In the genomic region with DNA sequence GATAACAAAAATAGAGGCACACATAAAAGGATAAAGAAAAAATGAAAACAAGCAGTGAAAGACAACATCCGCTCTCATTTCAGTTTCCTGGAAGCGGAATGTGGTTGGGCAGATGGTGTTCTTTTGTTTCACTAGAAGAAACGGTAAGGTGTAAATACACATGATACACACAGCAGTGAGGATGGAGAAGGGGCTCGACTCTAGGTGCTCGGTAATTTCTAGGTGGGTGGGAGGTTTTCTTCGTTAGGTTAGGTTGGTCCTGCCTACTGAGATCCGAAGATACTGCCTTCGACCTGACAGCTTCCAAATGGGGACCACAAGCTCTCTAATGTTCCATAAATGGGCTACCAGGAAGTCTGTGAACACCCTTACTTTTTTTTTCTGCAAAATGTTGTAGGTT, we compare ENCODE assay signal across 18 cellular contexts.
A peak's percentile ranks its signal among the peaks of the same experiment; 100 is the strongest.
DNase-seq lines count a peak whose midpoint lies in the region; ATAC-seq and TF ChIP-seq lines count a peak whose summit lies in the region.
"Had no signal": no experiment of that assay in that cellular context is flagged by ENCODE, and none has a peak within 500 bp of the region (broad histone marks: within the 10 kb centered on the region; RNA-seq: fewer than 3 reads in every experiment).

No MANE protein-coding gene starts in this region.

- H3K4me3 ChIP-seq in lower lobe of right lung, result no peak overlapping the region
- H3K4me3 ChIP-seq: GM23248, left ventricle myocardium inferior had no signal

- in situ Hi-C loops in G401 (cut with HindIII; ENCODE audit: low sequenced_read_pairs), result no loop called here

- H3K36me3 ChIP-seq in lower lobe of right lung, result no peaks in the 10 kb centered on the region
- H3K36me3 ChIP-seq: left ventricle myocardium inferior had no signal

- H3K27ac Mint-ChIP-seq in activated T-cell treated with anti-CD3 and anti-CD28 coated beads, Interleukin-2, amount 50 U/mL, for 24 hours, result peak overlapping the region; percentile 97
- no peak overlapping the region for H3K27ac Mint-ChIP-seq in stimulated activated naive B cell treated with anti-CD40 and anti-IgM and Interleukin-4, amounts not matched to agents 10 μg/mL and 1 μg/mL and 100 μg/mL, for 72 hours
- H3K27ac Mint-ChIP-seq: endodermal cell, naive B cell had no signal

- H3K27ac ChIP-seq in lower lobe of right lung, result no peak overlapping the region
- H3K27ac ChIP-seq: GM23248, left ventricle myocardium inferior, VCaP had no signal

- no peaks in the 10 kb centered on the region for H3K9me3 ChIP-seq in lower lobe of right lung
- H3K9me3 ChIP-seq: left ventricle myocardium inferior had no signal

- intact Hi-C loops in lower lobe of right lung (cut with DNase I), result no loop called here

- peak overlapping the region; percentile 68 for H3K4me3 Mint-ChIP-seq in activated T-cell treated with anti-CD3 and anti-CD28 coated beads, Interleukin-2, amount 50 U/mL, for 24 hours
- H3K4me3 Mint-ChIP-seq in stimulated activated naive B cell treated with anti-CD40 and anti-IgM and Interleukin-4, amounts not matched to agents 10 μg/mL and 1 μg/mL and 100 μg/mL, for 72 hours, result no peak overlapping the region
- H3K4me3 Mint-ChIP-seq: endodermal cell, naive B cell had no signal

- peaks cover 14% of the 10 kb centered on the region for H3K9me3 Mint-ChIP-seq in activated T-cell treated with anti-CD3 and anti-CD28 coated beads, Interleukin-2, amount 50 U/mL, for 24 hours
- peaks cover 0 to 7% of the 10 kb centered on the region in 2 donors for H3K9me3 Mint-ChIP-seq in stimulated activated naive B cell treated with anti-CD40 and anti-IgM and Interleukin-4, amounts not matched to agents 10 μg/mL and 1 μg/mL and 100 μg/mL, for 72 hours
- H3K9me3 Mint-ChIP-seq: endodermal cell had no signal

- peak; percentile 48 for DNase-seq in stimulated activated CD4-positive, alpha-beta T cell treated with anti-CD3 and anti-CD28 coated beads, Interleukin-4, amount 100 ng/mL, for 24 hours
- DNase-seq in stimulated activated CD4-positive, alpha-beta T cell treated with anti-CD3 and anti-CD28 coated beads, Interleukin-12 subunit alpha, Interleukin-12 subunit beta, amount 100 ng/mL, for 4 hours, result no peak
- DNase-seq in activated T-cell treated with anti-CD3 and anti-CD28 coated beads, Interleukin-2, amount 50 U/mL, for 24 hours, result peak; percentile 61
- DNase-seq in lower lobe of right lung (no peak), A172 (ENCODE audit: low spot score) (no peak), G401 (ENCODE audit: low spot score) (no peak), GM03348 (ENCODE audit: low spot score) (no peak)
- DNase-seq in stimulated activated naive B cell treated with anti-CD40 and anti-IgM and Interleukin-4, amounts not matched to agents 10 μg/mL and 1 μg/mL and 100 μg/mL, for 72 hours, result no peak
- DNase-seq: AML-193, endodermal cell, GM23248, left ventricle myocardium inferior, naive B cell, NCI-H1694 treated with DMSO at 0.1 percent for 48 hours, NCI-H524, OCI-M1 had no signal

- peak; percentile 50 to 53 for ATAC-seq in lower lobe of right lung
- no peak for ATAC-seq in stimulated activated naive B cell treated with anti-CD40 and anti-IgM and Interleukin-4, amounts not matched to agents 10 μg/mL and 1 μg/mL and 100 μg/mL, for 72 hours (replicated peaks)
- ATAC-seq: SK-N-SH treated with all-trans-retinoic acid at 6 μM for 48 hours had no signal

- H3K36me3 Mint-ChIP-seq in activated T-cell treated with anti-CD3 and anti-CD28 coated beads, Interleukin-2, amount 50 U/mL, for 24 hours (ENCODE audit: low read depth), result peaks cover 24% of the 10 kb centered on the region
- no peaks in the 10 kb centered on the region for H3K36me3 Mint-ChIP-seq in stimulated activated naive B cell treated with anti-CD40 and anti-IgM and Interleukin-4, amounts not matched to agents 10 μg/mL and 1 μg/mL and 100 μg/mL, for 72 hours
- H3K36me3 Mint-ChIP-seq: naive B cell had no signal

- no peaks in the 10 kb centered on the region for H3K4me1 ChIP-seq in lower lobe of right lung
- H3K4me1 ChIP-seq: left ventricle myocardium inferior had no signal

- no peak for TF ChIP-seq CTCF in lower lobe of right lung (IDR thresholded peaks at IDR 0.05)

- H3K27me3 Mint-ChIP-seq in activated T-cell treated with anti-CD3 and anti-CD28 coated beads, Interleukin-2, amount 50 U/mL, for 24 hours, result no peaks in the 10 kb centered on the region
- H3K27me3 Mint-ChIP-seq in stimulated activated naive B cell treated with anti-CD40 and anti-IgM and Interleukin-4, amounts not matched to agents 10 μg/mL and 1 μg/mL and 100 μg/mL, for 72 hours, result peaks cover 0 to 11% of the 10 kb centered on the region in 2 donors

- peaks cover 97% of the 10 kb centered on the region for H3K4me1 Mint-ChIP-seq in activated T-cell treated with anti-CD3 and anti-CD28 coated beads, Interleukin-2, amount 50 U/mL, for 24 hours (ENCODE audit: low read depth)
- no peaks in the 10 kb centered on the region for H3K4me1 Mint-ChIP-seq in stimulated activated naive B cell treated with anti-CD40 and anti-IgM and Interleukin-4, amounts not matched to agents 10 μg/mL and 1 μg/mL and 100 μg/mL, for 72 hours
- H3K4me1 Mint-ChIP-seq: naive B cell had no signal

- no peaks in the 10 kb centered on the region for H3K27me3 ChIP-seq in lower lobe of right lung (ENCODE audit: low read depth)

Comparison
In these comparisons a context has a peak if more than half of its experiments do, and no peak if none do; other contexts are left out.
1. DNase-seq: peak in stimulated activated CD4-positive, alpha-beta T cell treated with anti-CD3 and anti-CD28 coated beads, Interleukin-4, amount 100 ng/mL, for 24 hours (single experiment) and activated T-cell treated with anti-CD3 and anti-CD28 coated beads, Interleukin-2, amount 50 U/mL, for 24 hours (single experiment); none in stimulated activated CD4-positive, alpha-beta T cell treated with anti-CD3 and anti-CD28 coated beads, Interleukin-12 subunit alpha, Interleukin-12 subunit beta, amount 100 ng/mL, for 4 hours (single experiment), lower lobe of right lung (single experiment), A172 (single experiment), G401 (single experiment), GM03348 (single experiment) and stimulated activated naive B cell treated with anti-CD40 and anti-IgM and Interleukin-4, amounts not matched to agents 10 μg/mL and 1 μg/mL and 100 μg/mL, for 72 hours (single experiment).
2. ATAC-seq: peak in lower lobe of right lung (2 of 2); none in stimulated activated naive B cell treated with anti-CD40 and anti-IgM and Interleukin-4, amounts not matched to agents 10 μg/mL and 1 μg/mL and 100 μg/mL, for 72 hours (0 of 2).